In the genomic region with DNA sequence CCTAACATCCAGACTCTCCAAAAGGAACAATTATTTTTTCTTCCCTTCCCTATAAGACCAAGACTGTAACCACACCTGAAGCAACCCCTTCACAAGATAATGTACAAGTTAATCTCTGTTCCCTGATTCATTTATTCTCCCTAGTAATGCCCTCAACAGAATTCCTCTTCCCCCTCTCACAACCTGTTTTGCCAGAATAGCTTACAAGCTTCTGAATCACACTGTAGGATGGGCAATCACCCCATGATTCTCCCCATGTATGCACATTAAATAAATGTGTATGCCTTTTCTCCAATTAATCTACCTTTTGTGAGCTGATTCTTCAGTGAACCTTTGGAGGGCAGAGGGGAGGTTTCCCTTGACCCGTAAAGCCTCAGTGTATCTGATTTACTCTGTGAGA, we compare ENCODE assay signal across 1 cellular context.
TF ChIP-seq lines count a peak whose summit lies in the region.

No MANE protein-coding gene starts in this region.

TF ChIP-seq in IMR-90, 13 proteins besides CTCF, POLR2A, EP300 and RAD21:
- TF ChIP-seq RCOR1 (IDR thresholded peaks at IDR 0.05; ENCODE audit: insufficient replicate concordance, low read length) (no peak), MAFK (IDR thresholded peaks at IDR 0.05; ENCODE audit: low read depth, low read length) (no peak), RFX5 (IDR thresholded peaks at IDR 0.05; ENCODE audit: low read depth, low read length) (no peak), CEBPB (IDR thresholded peaks at IDR 0.05; ENCODE audit: low read depth, low read length) (no peak), NFE2L2 (IDR thresholded peaks at IDR 0.05; ENCODE audit: low read depth, low read length) (no peak), MXI1 (IDR thresholded peaks at IDR 0.05; ENCODE audit: borderline replicate concordance, low read depth, low read length) (no peak), CHD1 (IDR thresholded peaks at IDR 0.05; ENCODE audit: low read depth, low read length) (no peak), MAZ (IDR thresholded peaks at IDR 0.05; ENCODE audit: borderline replicate concordance, low read depth, low read length) (no peak), BHLHE40 (IDR thresholded peaks at IDR 0.05; ENCODE audit: low read depth, low read length) (no peak)
- TF ChIP-seq, protein P1, sequence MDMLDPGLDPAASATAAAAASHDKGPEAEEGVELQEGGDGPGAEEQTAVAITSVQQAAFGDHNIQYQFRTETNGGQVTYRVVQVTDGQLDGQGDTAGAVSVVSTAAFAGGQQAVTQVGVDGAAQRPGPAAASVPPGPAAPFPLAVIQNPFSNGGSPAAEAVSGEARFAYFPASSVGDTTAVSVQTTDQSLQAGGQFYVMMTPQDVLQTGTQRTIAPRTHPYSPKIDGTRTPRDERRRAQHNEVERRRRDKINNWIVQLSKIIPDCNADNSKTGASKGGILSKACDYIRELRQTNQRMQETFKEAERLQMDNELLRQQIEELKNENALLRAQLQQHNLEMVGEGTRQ (IDR thresholded peaks at IDR 0.05; ENCODE audit: low read depth, low read length) = no peak
- TF ChIP-seq, protein P2, sequence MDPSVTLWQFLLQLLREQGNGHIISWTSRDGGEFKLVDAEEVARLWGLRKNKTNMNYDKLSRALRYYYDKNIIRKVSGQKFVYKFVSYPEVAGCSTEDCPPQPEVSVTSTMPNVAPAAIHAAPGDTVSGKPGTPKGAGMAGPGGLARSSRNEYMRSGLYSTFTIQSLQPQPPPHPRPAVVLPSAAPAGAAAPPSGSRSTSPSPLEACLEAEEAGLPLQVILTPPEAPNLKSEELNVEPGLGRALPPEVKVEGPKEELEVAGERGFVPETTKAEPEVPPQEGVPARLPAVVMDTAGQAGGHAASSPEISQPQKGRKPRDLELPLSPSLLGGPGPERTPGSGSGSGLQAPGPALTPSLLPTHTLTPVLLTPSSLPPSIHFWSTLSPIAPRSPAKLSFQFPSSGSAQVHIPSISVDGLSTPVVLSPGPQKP (IDR thresholded peaks at IDR 0.05; ENCODE audit: borderline replicate concordance, low read depth, low read length) = no peak
